9 cellular contexts compared by ENCODE assay signal in genomic region chr17:40533896-40534295, GRCh38. TPM values are rescaled to one million over a fixed set of nuclear protein-coding genes. Genes with fewer than 3 reads are reported as not detected.
A peak's percentile ranks its signal among the peaks of the same experiment; 100 is the strongest.
DNase-seq lines count a peak whose midpoint lies in the region; ATAC-seq, FAIRE-seq and TF ChIP-seq lines count a peak whose summit lies in the region.
"Had no signal": no experiment of that assay in that cellular context is flagged by ENCODE, and none has a peak within 500 bp of the region (broad histone marks: within the 10 kb centered on the region; RNA-seq: fewer than 3 reads in every experiment).

No MANE protein-coding gene starts in this region.

- H3K27ac ChIP-seq in kidney (ENCODE audit: low read depth in 2 of 2, low read length in 2 of 2) (peak overlapping the region; percentile 69 to 79), suprapubic skin (peak overlapping the region; percentile 49)

- peaks cover 26 to 35% of the 10 kb centered on the region in 2 donors for H3K4me1 ChIP-seq in kidney (ENCODE audit: control insufficient read depth in 1 of 2, insufficient read depth in 1 of 2, low read depth in 1 of 2, low read length in 2 of 2)
- peaks cover 76% of the 10 kb centered on the region for H3K4me1 ChIP-seq in suprapubic skin

- no peak overlapping the region for H3K4me3 ChIP-seq in kidney (ENCODE audit: low read length in 2 of 2)
- H3K4me3 ChIP-seq in suprapubic skin = no peak overlapping the region

- H3K9ac ChIP-seq in kidney (ENCODE audit: low read length in 2 of 2) = peak overlapping the region in 1 of 2 donors; percentile 41

- no peak for TF ChIP-seq POLR2A in suprapubic skin (IDR thresholded peaks at IDR 0.05)

- H3K36me3 ChIP-seq in kidney (ENCODE audit: control insufficient read depth in 1 of 2, insufficient read depth in 2 of 2, low read length in 2 of 2) = no peaks in the 10 kb centered on the region
- no peaks in the 10 kb centered on the region for H3K36me3 ChIP-seq in suprapubic skin

- peaks cover 0 to 4% of the 10 kb centered on the region in 2 donors for H3K9me3 Mint-ChIP-seq in activated naive CD4-positive, alpha-beta T cell treated with anti-CD3 and anti-CD28 coated beads, Interleukin-2, amount 50 U/mL, for 72 hours

- 65% methylated on average over 4 of the region's 4 CpGs for WGBS in suprapubic skin

- intact Hi-C loops in kidney (cut with DNase I) = loop anchor here (10.0 kb wide), 1 partner anchor 89 kb away; the partner anchor contains the start of gene IGFBP4

- peak overlapping the region; percentile 68 to 92 for H3K27ac Mint-ChIP-seq in activated naive CD4-positive, alpha-beta T cell treated with anti-CD3 and anti-CD28 coated beads, Interleukin-2, amount 50 U/mL, for 72 hours

- no peaks in the 10 kb centered on the region for H3K27me3 ChIP-seq in suprapubic skin

- peaks cover 0 to 19% of the 10 kb centered on the region in 2 donors for H3K36me3 Mint-ChIP-seq in activated naive CD4-positive, alpha-beta T cell treated with anti-CD3 and anti-CD28 coated beads, Interleukin-2, amount 50 U/mL, for 72 hours

- H3K9me3 ChIP-seq in kidney (ENCODE audit: control insufficient read depth in 1 of 2, low read length in 2 of 2) (no peaks in the 10 kb centered on the region), suprapubic skin (no peaks in the 10 kb centered on the region)

- no peak for TF ChIP-seq EP300 in suprapubic skin (IDR thresholded peaks at IDR 0.05)

- no peak for FAIRE-seq in kidney (lab: Jason Lieb, UNC)

- DNase-seq in activated effector memory CD4-positive, alpha-beta T cell treated with anti-CD3 and anti-CD28 coated beads, Interleukin-2, amount 50 U/mL, for 16 hours = peak; percentile 64
- no peak for DNase-seq in activated effector memory CD4-positive, alpha-beta T cell treated with Interleukin-2 at 50 U/mL for 16 hours
- no peak for DNase-seq in activated naive CD4-positive, alpha-beta T cell treated with anti-CD3 and anti-CD28 coated beads, Interleukin-2, amount 50 U/mL, for 72 hours (ENCODE audit: low spot score in 2 of 2)
- DNase-seq in kidney (no peak), suprapubic skin (ENCODE audit: low spot score in 2 of 2) (peak in 1 of 2 donors; percentile 42)

- no peak for ATAC-seq in activated naive CD4-positive, alpha-beta T cell treated with anti-CD3 and anti-CD28 coated beads, Interleukin-2, amount 50 U/mL, for 72 hours
- no peak for ATAC-seq in GM19351 (IDR thresholded peaks at IDR 0.05; ENCODE audit: unreplicated experiment)
- no peak for ATAC-seq in GM21528 (IDR thresholded peaks at IDR 0.05; ENCODE audit: low FRiP score, unreplicated experiment)
- ATAC-seq in GM21526 (IDR thresholded peaks at IDR 0.05; ENCODE audit: low FRiP score, unreplicated experiment) = no peak

- TF ChIP-seq CTCF in kidney (IDR thresholded peaks at IDR 0.05; ENCODE audit: borderline replicate concordance, extremely low read depth, insufficient read depth) (no peak), suprapubic skin (IDR thresholded peaks at IDR 0.05) (no peak)

RNA-seq across cellular contexts. Expression of gene CCR7, which starts 31.4 kb away (rescaled TPM):
- 100 to 1,000 TPM; 287 to 301 TPM for total RNA-seq in activated naive CD4-positive, alpha-beta T cell treated with anti-CD3 and anti-CD28 coated beads, Interleukin-2, amount 50 U/mL, for 72 hours
- total RNA-seq in kidney (7.1 TPM), suprapubic skin (1 to 10 TPM in 1 of 4 donors, not detected in 3; 1.2 TPM)
- polyA plus RNA-seq in kidney (ENCODE audit: insufficient read depth, low read depth, low replicate concordance) = 0.17 TPM
- total RNA-seq: M059J had no signal

RNA-seq across cellular contexts. Expression of gene TNS4, which starts 32.5 kb away (rescaled TPM):
- 10 to 100 TPM in 1 of 2 donors, 1 to 10 TPM in 1; 1.7 to 11.6 TPM for total RNA-seq in activated naive CD4-positive, alpha-beta T cell treated with anti-CD3 and anti-CD28 coated beads, Interleukin-2, amount 50 U/mL, for 72 hours
- total RNA-seq in kidney (0.31 TPM), suprapubic skin (1,000 to 10,000 TPM in 2 of 4 donors, 100 to 1,000 TPM in 2; 730 to 1,745 (median 1,078) TPM)
- polyA plus RNA-seq in kidney (ENCODE audit: insufficient read depth, low read depth, low replicate concordance) = 2.2 TPM
- total RNA-seq: M059J had no signal

Comparison
In these comparisons a context has a peak if more than half of its experiments do, and no peak if none do; other contexts are left out.
1. RNA of gene CCR7, which starts 31.4 kb away (total RNA-seq): 287 to 301 TPM in activated naive CD4-positive, alpha-beta T cell treated with anti-CD3 and anti-CD28 coated beads, Interleukin-2, amount 50 U/mL, for 72 hours; 7.1 TPM in kidney (single experiment) and 1.2 TPM in suprapubic skin; every median in the first group is over 10 times any median in the second.
2. RNA of gene TNS4, which starts 32.5 kb away (total RNA-seq): 730 to 1,745 TPM in suprapubic skin; 1.7 to 11.6 TPM in activated naive CD4-positive, alpha-beta T cell treated with anti-CD3 and anti-CD28 coated beads, Interleukin-2, amount 50 U/mL, for 72 hours and 0.31 TPM in kidney (single experiment); every median in the first group is over 10 times any median in the second.